9 cellular contexts compared by ENCODE assay signal in genomic region chr9:127844821-127845359, GRCh38. TPM values are rescaled to one million over a fixed set of nuclear protein-coding genes. Genes with fewer than 3 reads are reported as not detected.
A peak's percentile ranks its signal among the peaks of the same experiment; 100 is the strongest.
DNase-seq lines count a peak whose midpoint lies in the region; ATAC-seq and TF ChIP-seq lines count a peak whose summit lies in the region.
"Had no signal": no experiment of that assay in that cellular context is flagged by ENCODE, and none has a peak within 500 bp of the region (broad histone marks: within the 10 kb centered on the region; RNA-seq: fewer than 3 reads in every experiment).

No MANE protein-coding gene starts in this region.

- WGBS in psoas muscle, 3 donors, result 61 to 65% (median 63%) methylated on average over 16 of the region's 16 CpGs

- CTCF ChIA-PET in activated naive CD4-positive, alpha-beta T cell treated with anti-CD3 and anti-CD28 coated beads for 36 hours (lab: Charles Lee), result interaction anchor here (0.9 kb wide), 1 partner anchor 110 kb away, joined by 3 read pairs; the partner anchor contains the start of gene TOR2A

- H3K27me3 ChIP-seq in BLaER1 (no peaks in the 10 kb centered on the region), psoas muscle (ENCODE audit: insufficient read depth in 3 of 3, low read length in 2 of 3) (no peaks in the 10 kb centered on the region)

- ATAC-seq in psoas muscle (peak in 3 of 4 donors; percentile 31 to 59 (median 41)), HG03439 (IDR thresholded peaks at IDR 0.05; ENCODE audit: unreplicated experiment) (no peak), GM21786 (IDR thresholded peaks at IDR 0.05; ENCODE audit: unreplicated experiment) (no peak)

- no peaks in the 10 kb centered on the region for H3K27me3 Mint-ChIP-seq in activated naive CD4-positive, alpha-beta T cell treated with anti-CD3 and anti-CD28 coated beads for 36 hours (ENCODE audit: low read depth)
- H3K27me3 Mint-ChIP-seq: activated naive CD4-positive, alpha-beta T cell treated with anti-CD3 and anti-CD28 coated beads, Interleukin-2, amount 10 ng/mL, durations not matched to agents 7 days and 5 days had no signal

- no peak overlapping the region for H3K9ac ChIP-seq in BLaER1

- H3K4me3 ChIP-seq in BLaER1, result no peak overlapping the region
- H3K4me3 ChIP-seq in cardiac fibroblast (replicated peaks in 1 of 2; ENCODE audit: low read depth in 2 of 2, low read length in 2 of 2), result peak overlapping the region in 1 of 2 donors; percentile 3
- H3K4me3 ChIP-seq in psoas muscle, result peak overlapping the region; percentile 74

- H3K27ac Mint-ChIP-seq in activated naive CD4-positive, alpha-beta T cell treated with anti-CD3 and anti-CD28 coated beads for 36 hours, result no peak overlapping the region
- H3K27ac Mint-ChIP-seq: activated naive CD4-positive, alpha-beta T cell treated with anti-CD3 and anti-CD28 coated beads, Interleukin-2, amount 10 ng/mL, durations not matched to agents 7 days and 5 days had no signal

- H3K4me2 ChIP-seq in BLaER1, result no peak overlapping the region

- DNase-seq in cardiac fibroblast (ENCODE audit: low read depth in 2 of 2), result peak; percentile 86 to 88
- peak; percentile 38 for DNase-seq in iPS DF 4.7 (ENCODE audit: extremely low read depth, low spot score)
- peak; percentile 48 to 76 for DNase-seq in psoas muscle
- DNase-seq in NCI-H146 treated with DMSO at 0.1 percent for 48 hours (lab: John Stamatoyannopoulos, UW; ENCODE audit: unreplicated experiment), result no peak
- no peak for DNase-seq in activated naive CD4-positive, alpha-beta T cell treated with anti-CD3 and anti-CD28 coated beads for 36 hours
- DNase-seq: activated naive CD4-positive, alpha-beta T cell treated with anti-CD3 and anti-CD28 coated beads, Interleukin-2, amount 10 ng/mL, durations not matched to agents 7 days and 5 days had no signal

- peaks cover 15% of the 10 kb centered on the region for H3K9me3 ChIP-seq in BLaER1
- H3K9me3 ChIP-seq in psoas muscle, result no peaks in the 10 kb centered on the region

- H3K9me3 Mint-ChIP-seq in activated naive CD4-positive, alpha-beta T cell treated with anti-CD3 and anti-CD28 coated beads for 36 hours, result peaks cover 16% of the 10 kb centered on the region

- peaks cover 69% of the 10 kb centered on the region for H4K20me1 ChIP-seq in BLaER1

- H3K4me1 Mint-ChIP-seq in activated naive CD4-positive, alpha-beta T cell treated with anti-CD3 and anti-CD28 coated beads for 36 hours (ENCODE audit: low read depth), result no peaks in the 10 kb centered on the region
- H3K4me1 Mint-ChIP-seq: activated naive CD4-positive, alpha-beta T cell treated with anti-CD3 and anti-CD28 coated beads, Interleukin-2, amount 10 ng/mL, durations not matched to agents 7 days and 5 days had no signal

- intact Hi-C loops in psoas muscle (cut with DNase I), result no loop called here
- intact Hi-C loops in activated naive CD4-positive, alpha-beta T cell treated with anti-CD3 and anti-CD28 coated beads for 36 hours (cut with micrococcal nuclease), result no loop called here

- H3K4me3 Mint-ChIP-seq in activated naive CD4-positive, alpha-beta T cell treated with anti-CD3 and anti-CD28 coated beads for 36 hours, result no peak overlapping the region
- H3K4me3 Mint-ChIP-seq: activated naive CD4-positive, alpha-beta T cell treated with anti-CD3 and anti-CD28 coated beads, Interleukin-2, amount 10 ng/mL, durations not matched to agents 7 days and 5 days had no signal

- peaks cover 11% of the 10 kb centered on the region for H3K36me3 Mint-ChIP-seq in activated naive CD4-positive, alpha-beta T cell treated with anti-CD3 and anti-CD28 coated beads for 36 hours (ENCODE audit: low read depth)

- TF ChIP-seq CTCF in cardiac fibroblast (IDR thresholded peaks at IDR 0.05; ENCODE audit: low read depth, low read length) (no peak), psoas muscle (IDR thresholded peaks at IDR 0.05) (no peak)

- H3K27ac ChIP-seq in BLaER1, result 0 out of 2 replicates have a peak overlapping the region, but pooled peaks have one; percentile 1
- peak overlapping the region; percentile 62 for H3K27ac ChIP-seq in psoas muscle

- peaks cover 42% of the 10 kb centered on the region for H3K4me1 ChIP-seq in BLaER1
- H3K4me1 ChIP-seq in psoas muscle, result peaks cover 6% of the 10 kb centered on the region

- H3K36me3 ChIP-seq in BLaER1, result peaks cover 93% of the 10 kb centered on the region
- H3K36me3 ChIP-seq in psoas muscle (ENCODE audit: insufficient read depth in 1 of 2, low read depth in 1 of 2), result peaks cover 0 to 27% of the 10 kb centered on the region in 2 donors

RNA-seq across cellular contexts. Expression of gene ENG, which starts 9.6 kb away (rescaled TPM):
- total RNA-seq in psoas muscle, result 10 to 100 TPM; 31.7 to 80.4 (median 54.3) TPM
- 10 to 100 TPM; 22.1 to 78.1 (median 28.6) TPM for polyA plus RNA-seq in psoas muscle
- 10 to 100 TPM; 10.5 to 11.6 TPM for total RNA-seq in activated naive CD4-positive, alpha-beta T cell treated with anti-CD3 and anti-CD28 coated beads for 36 hours

RNA-seq across cellular contexts. Expression of gene AK1, which starts 32.6 kb away (rescaled TPM):
- 100 to 1,000 TPM; 369 to 854 (median 688) TPM for total RNA-seq in psoas muscle
- 100 to 1,000 TPM; 310 to 845 (median 778) TPM for polyA plus RNA-seq in psoas muscle
- total RNA-seq in activated naive CD4-positive, alpha-beta T cell treated with anti-CD3 and anti-CD28 coated beads for 36 hours, result 10 to 100 TPM; 11.8 to 11.9 TPM

RNA-seq across cellular contexts. Expression of gene FPGS, which starts 42.2 kb away (rescaled TPM):
- 10 to 100 TPM; 39.7 to 61.9 (median 45.8) TPM for total RNA-seq in psoas muscle
- 10 to 100 TPM; 21.9 to 32.3 (median 29.8) TPM for polyA plus RNA-seq in psoas muscle
- total RNA-seq in activated naive CD4-positive, alpha-beta T cell treated with anti-CD3 and anti-CD28 coated beads for 36 hours, result 10 to 100 TPM; 67.8 to 73.0 TPM

RNA-seq across cellular contexts. Expression of gene ST6GALNAC6, which starts 54.5 kb away (rescaled TPM):
- 10 to 100 TPM; 20.3 to 26.1 (median 24.4) TPM for total RNA-seq in psoas muscle
- polyA plus RNA-seq in psoas muscle, result 10 to 100 TPM; 18.5 to 35.5 (median 31.0) TPM
- total RNA-seq in activated naive CD4-positive, alpha-beta T cell treated with anti-CD3 and anti-CD28 coated beads for 36 hours, result 10 to 100 TPM; 28.7 to 29.1 TPM

RNA-seq across cellular contexts. Expression of gene CDK9, which starts 59.1 kb away (rescaled TPM):
- total RNA-seq in psoas muscle, result 10 to 100 TPM; 26.5 to 46.1 (median 42.9) TPM
- polyA plus RNA-seq in psoas muscle, result 10 to 100 TPM; 29.7 to 39.3 (median 31.5) TPM
- 10 to 100 TPM; 64.6 to 73.6 TPM for total RNA-seq in activated naive CD4-positive, alpha-beta T cell treated with anti-CD3 and anti-CD28 coated beads for 36 hours

Comparison
In these comparisons a context has a peak if more than half of its experiments do, and no peak if none do; other contexts are left out.
1. DNase-seq: peak in cardiac fibroblast (2 of 2), iPS DF 4.7 (single experiment) and psoas muscle (2 of 2); none in NCI-H146 treated with DMSO at 0.1 percent for 48 hours (single experiment) and activated naive CD4-positive, alpha-beta T cell treated with anti-CD3 and anti-CD28 coated beads for 36 hours (single experiment).
2. ATAC-seq: peak in psoas muscle (3 of 4); none in HG03439 (single experiment) and GM21786 (single experiment).
3. RNA of gene AK1, which starts 32.6 kb away (total RNA-seq): 369 to 854 TPM in psoas muscle; 11.8 to 11.9 TPM in activated naive CD4-positive, alpha-beta T cell treated with anti-CD3 and anti-CD28 coated beads for 36 hours; every median in the first group is over 10 times any median in the second.